In genomic region chr7:139422126-139422525, GRCh38 we compare ENCODE assay signal across 1 cellular context.
A peak's percentile ranks its signal among the peaks of the same experiment; 100 is the strongest.
TF ChIP-seq lines count a peak whose summit lies in the region.

No MANE protein-coding gene starts in this region.

TF ChIP-seq in K562, 482 proteins besides CTCF, POLR2A, EP300 and RAD21 (continued from another document):
- TF ChIP-seq USF1 (CRISPR knock-in tag; IDR thresholded peaks at IDR 0.05) (0 out of 2 replicates have a peak, but pooled peaks have one; percentile 16), MAFF (IDR thresholded peaks at IDR 0.05; ENCODE audit: low read length) (no peak), NFXL1 (CRISPR knock-in tag; IDR thresholded peaks at IDR 0.05) (no peak), ZC3H8 (IDR thresholded peaks at IDR 0.05) (no peak), ZNF449 (CRISPR knock-in tag; IDR thresholded peaks at IDR 0.05) (no peak), CUX1 (CRISPR knock-in tag; IDR thresholded peaks at IDR 0.05) (no peak), ESRRA (IDR thresholded peaks at IDR 0.05; ENCODE audit: borderline replicate concordance, low read depth) (no peak), CXXC5 (CRISPR knock-in tag; IDR thresholded peaks at IDR 0.05) (peak; percentile 23; the same call in 1 of the 2 replicates), MTA3 (IDR thresholded peaks at IDR 0.05; ENCODE audit: borderline replicate concordance) (no peak)
